ENCODE assay signal across 26 cellular contexts in genomic region chrX:49202022-49202421, GRCh38. TPM values are rescaled to one million over a fixed set of nuclear protein-coding genes. Genes with fewer than 3 reads are reported as not detected.
A peak's percentile ranks its signal among the peaks of the same experiment; 100 is the strongest.
DNase-seq lines count a peak whose midpoint lies in the region; ATAC-seq, FAIRE-seq and TF ChIP-seq lines count a peak whose summit lies in the region.
"Had no signal": no experiment of that assay in that cellular context is flagged by ENCODE, and none has a peak within 500 bp of the region (broad histone marks: within the 10 kb centered on the region; RNA-seq: fewer than 3 reads in every experiment).

No MANE protein-coding gene starts in this region.

- no peaks in the 10 kb centered on the region for H3K9me3 Mint-ChIP-seq in astrocyte (ENCODE audit: unreplicated experiment)

- H3K79me2 ChIP-seq in astrocyte (ENCODE audit: insufficient read depth, low read length) (no peaks in the 10 kb centered on the region), osteoblast (ENCODE audit: insufficient read depth, low read length) (no peaks in the 10 kb centered on the region)

- H3K27ac ChIP-seq in astrocyte (ENCODE audit: low read depth, low read length): no peak overlapping the region
- no peak overlapping the region for H3K27ac ChIP-seq in osteoblast (ENCODE audit: low read depth, low read length)
- H3K27ac ChIP-seq: PC-9 had no signal

- H2AFZ ChIP-seq in astrocyte (ENCODE audit: low read depth, low read length) (no peak overlapping the region), osteoblast (ENCODE audit: low read length) (no peak overlapping the region)
- H2AFZ ChIP-seq: PC-9 had no signal

- H3K36me3 Mint-ChIP-seq in astrocyte (ENCODE audit: low read depth, unreplicated experiment): no peaks in the 10 kb centered on the region
- H3K36me3 Mint-ChIP-seq: CD4-positive, CD25-positive, alpha-beta regulatory T cell had no signal

- FAIRE-seq in astrocyte (lab: Jason Lieb, UNC): peak; percentile 89
- FAIRE-seq: GM12891, GM18507 had no signal

- TF ChIP-seq CTCF in astrocyte (IDR thresholded peaks at IDR 0.05; ENCODE audit: insufficient read depth, low read depth, low read length) (no peak), osteoblast (IDR thresholded peaks at IDR 0.05; ENCODE audit: extremely low read depth, low read depth, low read length) (no peak)

- H3K4me3 Mint-ChIP-seq in astrocyte (ENCODE audit: unreplicated experiment): no peak overlapping the region
- H3K4me3 Mint-ChIP-seq: CD4-positive, CD25-positive, alpha-beta regulatory T cell had no signal

- in situ Hi-C loops in HAP-1 (cut with MboI; ENCODE audit: low sequenced_read_pairs): no loop called here

- H3K4me3 ChIP-seq in astrocyte (ENCODE audit: insufficient read depth, low read depth, low read length): no peak overlapping the region
- H3K4me3 ChIP-seq in osteoblast (ENCODE audit: insufficient read depth, low read length): no peak overlapping the region
- no peak overlapping the region for H3K4me3 ChIP-seq in HAP-1
- H3K4me3 ChIP-seq: MG63, PC-9 had no signal

- H4K20me1 ChIP-seq in astrocyte (ENCODE audit: insufficient read depth, low read length) (no peaks in the 10 kb centered on the region), osteoblast (ENCODE audit: insufficient read depth, low read length) (no peaks in the 10 kb centered on the region)

- no peak overlapping the region for H3K27ac Mint-ChIP-seq in astrocyte (ENCODE audit: unreplicated experiment)
- H3K27ac Mint-ChIP-seq: CD4-positive, CD25-positive, alpha-beta regulatory T cell had no signal

- DNase-seq in DMS53 treated with DMSO at 0.1 percent for 48 hours (lab: John Stamatoyannopoulos, UW; ENCODE audit: unreplicated experiment) (peak; percentile 55), NCI-H146 treated with DMSO at 0.1 percent for 48 hours (lab: John Stamatoyannopoulos, UW; ENCODE audit: unreplicated experiment) (peak; percentile 32), astrocyte (ENCODE audit: low read depth) (no peak), osteoblast (ENCODE audit: insufficient read length, low spot score, missing footprints) (peak; percentile 41), HAP-1 (ENCODE audit: low spot score in 2 of 2) (no peak)
- DNase-seq: CD4-positive, CD25-positive, alpha-beta regulatory T cell; COR-L47; DMS 273 treated with DMSO at 0.1 percent for 48 hours; GOT3; Kasumi-1; MG63; NCI-H1048; NCI-H1417 treated with DMSO at 0.1 percent for 48 hours; NCI-H1930; NCI-H226; NCI-H524; PC-9; RPMI8226; SIG-M5; SK-N-SH had no signal

- no peaks in the 10 kb centered on the region for H3K4me1 ChIP-seq in astrocyte (ENCODE audit: insufficient read depth, low read length)
- H3K4me1 ChIP-seq in osteoblast (ENCODE audit: insufficient read depth, low read length): no peaks in the 10 kb centered on the region
- H3K4me1 ChIP-seq in HAP-1: peaks cover 5% of the 10 kb centered on the region

- H3K4me1 Mint-ChIP-seq in astrocyte (ENCODE audit: low read depth, unreplicated experiment): no peaks in the 10 kb centered on the region

- H3K36me3 ChIP-seq in astrocyte (ENCODE audit: insufficient read depth, low read length) (no peaks in the 10 kb centered on the region), osteoblast (ENCODE audit: insufficient read depth, low read length) (no peaks in the 10 kb centered on the region), HAP-1 (replicated peaks) (no peaks in the 10 kb centered on the region)
- H3K36me3 ChIP-seq: MG63 had no signal

- no peaks in the 10 kb centered on the region for H3K27me3 ChIP-seq in astrocyte (ENCODE audit: insufficient read depth, low read length)
- H3K27me3 ChIP-seq in osteoblast (ENCODE audit: insufficient read depth, low read length): peaks cover 4% of the 10 kb centered on the region
- H3K27me3 ChIP-seq in HAP-1 (ENCODE audit: low read depth): peaks cover 4% of the 10 kb centered on the region; the same call in 1 of the 2 replicates
- H3K27me3 ChIP-seq: MG63 had no signal

- no peak overlapping the region for H3K9ac ChIP-seq in astrocyte (ENCODE audit: low read length)
- H3K9ac ChIP-seq: SK-N-SH had no signal

- H3K4me2 ChIP-seq in astrocyte (ENCODE audit: low read length): no peak overlapping the region
- no peak overlapping the region for H3K4me2 ChIP-seq in osteoblast (ENCODE audit: insufficient read depth, low read length)
- H3K4me2 ChIP-seq: PC-9, SK-N-SH had no signal

- H3K9me3 ChIP-seq in astrocyte (ENCODE audit: insufficient read depth, low read depth, low read length) (no peaks in the 10 kb centered on the region), osteoblast (ENCODE audit: low read depth, low read length) (no peaks in the 10 kb centered on the region), HAP-1 (no peaks in the 10 kb centered on the region)
- H3K9me3 ChIP-seq: MG63, SK-N-SH had no signal

- peaks cover 8% of the 10 kb centered on the region for H3K27me3 Mint-ChIP-seq in astrocyte (ENCODE audit: low read depth, unreplicated experiment)
- H3K27me3 Mint-ChIP-seq: CD4-positive, CD25-positive, alpha-beta regulatory T cell had no signal

- ATAC-seq in GM19455 (IDR thresholded peaks at IDR 0.05; ENCODE audit: unreplicated experiment): no peak
- ATAC-seq in HG03139 (IDR thresholded peaks at IDR 0.05; ENCODE audit: unreplicated experiment): no peak

RNA-seq across cellular contexts. Expression of gene SYP, which starts 2.0 kb away (rescaled TPM):
- total RNA-seq in astrocyte (1.6 and 1.9 TPM in 2 replicates), osteoblast (0.29 and 0.36 TPM in 2 replicates)

RNA-seq across cellular contexts. Expression of gene PRICKLE3, which starts 15.8 kb away (rescaled TPM):
- total RNA-seq in astrocyte: 13.9 and 14.2 TPM in 2 replicates
- total RNA-seq in osteoblast: 6.9 and 7.7 TPM in 2 replicates

RNA-seq across cellular contexts. Expression of gene PLP2, which starts 30.3 kb away (rescaled TPM):
- 109 TPM in 2 replicates for total RNA-seq in astrocyte
- 19.7 and 21.0 TPM in 2 replicates for total RNA-seq in osteoblast

RNA-seq across cellular contexts. Expression of gene CACNA1F, which starts 31.1 kb away (rescaled TPM):
- total RNA-seq in astrocyte (not detected in 2 replicates), osteoblast (not detected in 2 replicates)
- total RNA-seq: A673, G401, PC-9 had no signal

RNA-seq across cellular contexts. Expression of gene CCDC22, which starts 33.2 kb away (rescaled TPM):
- 11.7 and 12.3 TPM in 2 replicates for total RNA-seq in astrocyte
- 13.3 and 15.6 TPM in 2 replicates for total RNA-seq in osteoblast

Comparison
In these comparisons a context has a peak if more than half of its experiments do, and no peak if none do; other contexts are left out.
1. DNase-seq: peak in DMS53 treated with DMSO at 0.1 percent for 48 hours (single experiment), NCI-H146 treated with DMSO at 0.1 percent for 48 hours (single experiment) and osteoblast (single experiment); none in astrocyte (single experiment) and HAP-1 (0 of 2).